12 cellular contexts compared by ENCODE assay signal in genomic region chr13:48320396-48320790, GRCh38. TPM values are rescaled to one million over a fixed set of nuclear protein-coding genes. Genes with fewer than 3 reads are reported as not detected.
A peak's percentile ranks its signal among the peaks of the same experiment; 100 is the strongest.
DNase-seq lines count a peak whose midpoint lies in the region; ATAC-seq and TF ChIP-seq lines count a peak whose summit lies in the region.
"Had no signal": no experiment of that assay in that cellular context is flagged by ENCODE, and none has a peak within 500 bp of the region (broad histone marks: within the 10 kb centered on the region; RNA-seq: fewer than 3 reads in every experiment).

No MANE protein-coding gene starts in this region.

- no peaks in the 10 kb centered on the region; the same call in 1 of the 2 replicates for H3F3A ChIP-seq in Loucy (ENCODE audit: low read depth)

- BruUV-seq in mammary epithelial cell (replicated peaks; lab: Mats Ljungman, UMichigan): no TSS peak

- peaks cover 28 to 30% of the 10 kb centered on the region in 2 donors for H3K4me1 Mint-ChIP-seq in effector memory CD8-positive, alpha-beta T cell (ENCODE audit: low read depth in 2 of 2)

- H2AFZ ChIP-seq in Loucy (ENCODE audit: low read length): no peak overlapping the region
- H2AFZ ChIP-seq in mammary epithelial cell (ENCODE audit: low read depth, low read length): no peak overlapping the region

- H3K9me3 Mint-ChIP-seq in effector memory CD8-positive, alpha-beta T cell: no peaks in the 10 kb centered on the region

- no peak overlapping the region for H3K27ac ChIP-seq in BLaER1 treated with 17β-estradiol and CSF1 and Interleukin-3, amounts not matched to agents 10 nM and 100 nM
- H3K27ac ChIP-seq in neutrophil (no peak overlapping the region), mammary epithelial cell (ENCODE audit: insufficient read depth, low read depth, low read length) (no peak overlapping the region)
- H3K27ac ChIP-seq: tibial artery had no signal

- no peak for DNase-seq in effector memory CD8-positive, alpha-beta T cell
- no peak for DNase-seq in mammary epithelial cell
- DNase-seq: RPMI8226; stimulated activated CD4-positive, alpha-beta T cell treated with anti-CD3 and anti-CD28 coated beads, Interleukin-12 subunit alpha, Interleukin-12 subunit beta, amount 100 ng/mL, for 4 hours; T-helper 9 cell; tibial artery had no signal

- CTCF ChIA-PET in mammary epithelial cell (lab: Charles Lee; ENCODE audit: low non-redundant PET): no interaction called here

- ATAC-seq in effector memory CD8-positive, alpha-beta T cell (replicated peaks): peak; percentile 31
- ATAC-seq in HG03457 (IDR thresholded peaks at IDR 0.05; ENCODE audit: unreplicated experiment): no peak
- no peak for ATAC-seq in GM21390 (IDR thresholded peaks at IDR 0.05; ENCODE audit: unreplicated experiment)
- ATAC-seq: GM12878 had no signal

- H3K27me3 Mint-ChIP-seq in effector memory CD8-positive, alpha-beta T cell: no peaks in the 10 kb centered on the region

- H3K4me3 ChIP-seq in BLaER1 treated with 17β-estradiol and CSF1 and Interleukin-3, amounts not matched to agents 10 nM and 100 nM: peak overlapping the region in 8 of 10 experiments; percentile 16 to 56 (median 30); a peak in 13 of 20 replicates
- peak overlapping the region; percentile 80 for H3K4me3 ChIP-seq in Loucy (ENCODE audit: low read length, poor library complexity, severe bottlenecking)
- peak overlapping the region; percentile 39 to 49 for H3K4me3 ChIP-seq in neutrophil (ENCODE audit: low read depth in 1 of 2, low read length in 1 of 2)
- no peak overlapping the region for H3K4me3 ChIP-seq in mammary epithelial cell (replicated peaks in 1 of 3; ENCODE audit: insufficient read depth in 1 of 3, low read depth in 2 of 3, low read length in 3 of 3)
- H3K4me3 ChIP-seq: GM12878 had no signal

- H3K79me2 ChIP-seq in Loucy (ENCODE audit: insufficient read depth, low read length) (peaks cover 100% of the 10 kb centered on the region), mammary epithelial cell (ENCODE audit: insufficient read depth, low read length) (peaks cover 82% of the 10 kb centered on the region)

- H3K9me2 ChIP-seq in Loucy (replicated peaks; ENCODE audit: low read depth, low read length): no peaks in the 10 kb centered on the region

- intact Hi-C loops in mammary epithelial cell (cut with micrococcal nuclease): no loop called here

- H3K9me3 ChIP-seq in BLaER1 treated with 17β-estradiol and CSF1 and Interleukin-3, amounts not matched to agents 10 nM and 100 nM (replicated peaks in 1 of 11): peaks cover 70 to 100% (median 95%) of the 10 kb centered on the region in 11 experiments
- H3K9me3 ChIP-seq in Loucy (ENCODE audit: insufficient read depth, low read depth, low read length) (peaks cover 10% of the 10 kb centered on the region), neutrophil (no peaks in the 10 kb centered on the region), mammary epithelial cell (replicated peaks; ENCODE audit: insufficient read depth, low read length) (peaks cover 20% of the 10 kb centered on the region)

- peaks cover 6 to 17% (median 15%) of the 10 kb centered on the region in 10 experiments; a peak in 18 of 20 replicates for H3K4me1 ChIP-seq in BLaER1 treated with 17β-estradiol and CSF1 and Interleukin-3, amounts not matched to agents 10 nM and 100 nM
- H3K4me1 ChIP-seq in Loucy (ENCODE audit: insufficient read depth, low read length, poor library complexity, severe bottlenecking) (peaks cover 8% of the 10 kb centered on the region), neutrophil (ENCODE audit: control insufficient read depth in 1 of 2, insufficient read depth in 1 of 2, low read depth in 1 of 2, low read length in 1 of 2) (peaks cover 29 to 31% of the 10 kb centered on the region in 2 experiments), mammary epithelial cell (ENCODE audit: insufficient read depth, low read length) (no peaks in the 10 kb centered on the region)
- H3K4me1 ChIP-seq: tibial artery had no signal

- TF ChIP-seq CTCF in Loucy (conservative IDR thresholded peaks at IDR 0.05; ENCODE audit: low read length) (no peak), neutrophil (IDR thresholded peaks at IDR 0.05) (no peak), mammary epithelial cell (conservative IDR thresholded peaks at IDR 0.05 in 1 of 2, IDR thresholded peaks at IDR 0.05 in 1 of 2; ENCODE audit: extremely low read depth in 1 of 2, insufficient read depth in 1 of 2, low read depth in 1 of 2, low read length in 2 of 2) (no peak)

- dilution Hi-C loops in mammary epithelial cell (cut with HindIII; ENCODE audit: low sequenced_read_pairs): no loop called here

- H3K27ac Mint-ChIP-seq in effector memory CD8-positive, alpha-beta T cell: peak overlapping the region in 1 of 2 donors; percentile 90

- H3K4me2 ChIP-seq in BLaER1 treated with 17β-estradiol and CSF1 and Interleukin-3, amounts not matched to agents 10 nM and 100 nM: no peak overlapping the region
- H3K4me2 ChIP-seq in Loucy (ENCODE audit: low read depth, low read length, poor library complexity, severe bottlenecking) (peak overlapping the region; percentile 80), mammary epithelial cell (ENCODE audit: insufficient read depth, low read depth, low read length) (no peak overlapping the region)

- in situ Hi-C loops in mammary epithelial cell (cut with MboI; ENCODE audit: low sequenced_read_pairs in 2 of 2): loop anchor here (25.0 kb wide), 1 partner anchor 442 kb away; no protein-coding TSS in a partner anchor

- peak overlapping the region; percentile 80 to 86 for H3K4me3 Mint-ChIP-seq in effector memory CD8-positive, alpha-beta T cell

- peaks cover 0 to 64% (median 10%) of the 10 kb centered on the region in 11 experiments; a peak in 12 of 22 replicates for H4K20me1 ChIP-seq in BLaER1 treated with 17β-estradiol and CSF1 and Interleukin-3, amounts not matched to agents 10 nM and 100 nM
- peaks cover 13% of the 10 kb centered on the region for H4K20me1 ChIP-seq in Loucy (ENCODE audit: insufficient read depth, low read length, poor library complexity, severe bottlenecking)
- no peaks in the 10 kb centered on the region for H4K20me1 ChIP-seq in mammary epithelial cell (ENCODE audit: insufficient read depth, low read length)

- 93% methylated on average over 12 of the region's 20 CpGs for WGBS in mammary epithelial cell (ENCODE audit: low coverage, missing lambda C conversion rate)

- H3K36me3 ChIP-seq in BLaER1 treated with 17β-estradiol and CSF1 and Interleukin-3, amounts not matched to agents 10 nM and 100 nM: peaks cover 71 to 100% (median 98%) of the 10 kb centered on the region in 11 experiments
- H3K36me3 ChIP-seq in Loucy (ENCODE audit: insufficient read depth, low read length) (0 out of 2 replicates have a peak, but pooled peaks cover 4% of the 10 kb centered on the region), neutrophil (peaks cover 7% of the 10 kb centered on the region), mammary epithelial cell (ENCODE audit: insufficient read depth, low read length) (peaks cover 2% of the 10 kb centered on the region)

- H3K36me3 Mint-ChIP-seq in effector memory CD8-positive, alpha-beta T cell (ENCODE audit: insufficient read depth): peaks cover 35% of the 10 kb centered on the region

- H3K9ac ChIP-seq in BLaER1 treated with 17β-estradiol and CSF1 and Interleukin-3, amounts not matched to agents 10 nM and 100 nM: no peak overlapping the region
- H3K9ac ChIP-seq in Loucy (ENCODE audit: low read depth, low read length, poor library complexity, severe bottlenecking) (peak overlapping the region; percentile 92), mammary epithelial cell (ENCODE audit: insufficient read depth, low read length) (no peak overlapping the region)

- no peaks in the 10 kb centered on the region for H3K27me3 ChIP-seq in BLaER1 treated with 17β-estradiol and CSF1 and Interleukin-3, amounts not matched to agents 10 nM and 100 nM
- H3K27me3 ChIP-seq in Loucy (ENCODE audit: insufficient read depth, low read length, poor library complexity, severe bottlenecking) (no peaks in the 10 kb centered on the region), neutrophil (peaks cover 48% of the 10 kb centered on the region), mammary epithelial cell (ENCODE audit: insufficient read depth, low read length) (no peaks in the 10 kb centered on the region)
- H3K27me3 ChIP-seq: tibial artery had no signal

RNA-seq across cellular contexts. Expression of gene RB1, which starts 16.8 kb away (rescaled TPM):
- 10 to 100 TPM; 34.7 to 48.6 TPM for total RNA-seq in mammary epithelial cell
- polyA plus RNA-seq in mammary epithelial cell: 25.0 TPM
- 34.4 TPM for polyA minus RNA-seq in mammary epithelial cell

Comparison
In these comparisons a context has a peak if more than half of its experiments do, and no peak if none do; other contexts are left out.
1. H3K4me3 ChIP-seq: peak in BLaER1 treated with 17β-estradiol and CSF1 and Interleukin-3, amounts not matched to agents 10 nM and 100 nM (8 of 10), Loucy (single experiment) and neutrophil (2 of 2); none in mammary epithelial cell (0 of 3).